Comparison of ENCODE assay signal across 15 cellular contexts in genomic region chr9:98811051-98811650, GRCh38. TPM values are rescaled to one million over a fixed set of nuclear protein-coding genes. Genes with fewer than 3 reads are reported as not detected.
DNase-seq lines count a peak whose midpoint lies in the region; TF ChIP-seq lines count a peak whose summit lies in the region.
"Had no signal": no experiment of that assay in that cellular context is flagged by ENCODE, and none has a peak within 500 bp of the region (broad histone marks: within the 10 kb centered on the region; RNA-seq: fewer than 3 reads in every experiment).

No MANE protein-coding gene starts in this region.

- H3K9me3 Mint-ChIP-seq in HFFc6 = peaks cover 7% of the 10 kb centered on the region; the same call in 1 of the 2 replicates

- H3K27me3 Mint-ChIP-seq in HFFc6 (ENCODE audit: insufficient read depth) = peaks cover 48% of the 10 kb centered on the region

- no peak overlapping the region for H3K4me3 Mint-ChIP-seq in HFFc6

- CTCF ChIA-PET in GM10248 (lab: Yijun Ruan, JAX) = no interaction called here

- POLR2A ChIA-PET in GM10248 (lab: Yijun Ruan, JAX) = no interaction called here

- H3K4me3 ChIP-seq in astrocyte of the cerebellum (ENCODE audit: low read depth, low read length) = no peak overlapping the region
- H3K4me3 ChIP-seq: left ventricle myocardium inferior, right atrium auricular region had no signal

- peaks cover 5% of the 10 kb centered on the region for H3K36me3 Mint-ChIP-seq in HFFc6 (ENCODE audit: low read depth)

- H3K27ac Mint-ChIP-seq in HFFc6 = 0 out of 2 replicates have a peak overlapping the region, but pooled peaks have one; percentile 33
- H3K27ac Mint-ChIP-seq: IgD-negative memory B cell had no signal

- in situ Hi-C loops in astrocyte of the cerebellum (cut with HindIII; ENCODE audit: low sequenced_read_pairs) = no loop called here

- peaks cover 26% of the 10 kb centered on the region for H3K4me1 Mint-ChIP-seq in HFFc6 (ENCODE audit: low read depth)

- TF ChIP-seq CTCF in HFFc6 (IDR thresholded peaks at IDR 0.05) (no peak), astrocyte of the cerebellum (IDR thresholded peaks at IDR 0.05; ENCODE audit: low read depth, low read length, missing control alignments) (no peak), GM10248 (IDR thresholded peaks at IDR 0.05; ENCODE audit: control extremely low read depth, extremely low read depth, low read depth, missing control alignments) (no peak)

- DNase-seq in AG08396 (ENCODE audit: low spot score) = peak; percentile 85
- peak; percentile 82 for DNase-seq in HFFc6
- DNase-seq in astrocyte of the cerebellum (ENCODE audit: low read depth) = peak; percentile 46
- peak; percentile 18 for DNase-seq in kidney glomerular epithelial cell (lab: John Stamatoyannopoulos, UW)
- DNase-seq in NCI-H2227 (lab: John Stamatoyannopoulos, UW; ENCODE audit: unreplicated experiment) = no peak
- DNase-seq in GM10248 (ENCODE audit: extremely low spot score) = no peak
- no peak for DNase-seq in stimulated activated CD4-positive, alpha-beta T cell treated with anti-CD3 and anti-CD28 coated beads, Interleukin-1b, Interleukin-23, amount 100 ng/mL, for 48 hours
- DNase-seq in NCI-H1930 (lab: John Stamatoyannopoulos, UW) = no peak
- DNase-seq: DMS 273 treated with DMSO at 0.1 percent for 48 hours; effector CD8-positive, alpha-beta T cell; left ventricle myocardium inferior; NCI-H510A; T-helper 1 cell had no signal

RNA-seq across cellular contexts. Expression of gene GALNT12, which starts 3.7 kb away (rescaled TPM):
- total RNA-seq in HFFc6 (2021; fragmentation: NEBNext Ultra II Directional; extraction: Animal tissue kit (Norgen Biotek cat#: 25700)) = under 1 TPM in 4 of 6 experiments, not detected in 2; 0.07 to 0.32 (median 0.15) TPM

RNA-seq across cellular contexts. Expression of gene ANKS6, which starts 14.8 kb away (rescaled TPM):
- total RNA-seq in HFFc6 (2021; fragmentation: NEBNext Ultra II Directional; extraction: Animal tissue kit (Norgen Biotek cat#: 25700)) = 10 to 100 TPM; 12.7 to 16.6 (median 14.8) TPM

Comparison
In these comparisons a context has a peak if more than half of its experiments do, and no peak if none do; other contexts are left out.
1. DNase-seq: peak in AG08396 (single experiment), HFFc6 (single experiment), astrocyte of the cerebellum (single experiment) and kidney glomerular epithelial cell (single experiment); none in NCI-H2227 (single experiment), GM10248 (single experiment), stimulated activated CD4-positive, alpha-beta T cell treated with anti-CD3 and anti-CD28 coated beads, Interleukin-1b, Interleukin-23, amount 100 ng/mL, for 48 hours (single experiment) and NCI-H1930 (0 of 2).